In the genomic region with DNA sequence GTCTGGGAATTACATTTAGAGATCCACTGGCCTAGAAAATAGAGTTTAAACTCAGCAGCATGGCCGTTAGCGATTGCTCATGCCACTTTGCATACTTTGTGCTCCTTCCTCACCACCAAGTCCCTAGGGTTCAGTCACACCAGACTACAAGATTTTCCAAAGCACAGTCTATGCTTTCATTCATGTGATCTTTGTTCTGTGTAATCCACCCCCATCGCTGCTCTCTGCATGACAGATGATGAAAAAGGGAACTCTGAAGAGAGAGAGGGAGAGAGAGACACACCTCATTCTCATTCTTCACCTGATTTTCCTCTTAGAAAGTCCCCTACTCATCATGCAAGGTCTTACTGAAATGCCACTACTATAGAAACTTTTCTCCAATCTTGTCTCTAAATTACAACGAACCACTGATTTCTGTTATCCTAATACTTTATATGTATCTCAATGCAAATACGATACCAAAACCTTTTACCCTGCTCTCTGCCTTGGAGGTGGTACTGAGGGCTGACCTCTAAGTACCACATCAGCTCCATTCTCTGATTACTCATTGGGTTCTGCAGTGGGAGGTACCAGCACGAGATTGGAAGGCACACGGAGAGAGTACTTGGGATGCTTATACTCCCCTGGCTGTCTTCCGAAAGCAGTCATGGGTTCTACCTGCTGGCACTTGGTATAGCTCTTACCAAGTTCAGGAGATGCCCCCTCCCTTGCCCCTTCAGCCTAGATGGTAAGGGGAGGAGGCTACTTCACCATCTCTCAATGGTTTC, we compare ENCODE assay signal across 7 cellular contexts. TPM values are rescaled to one million over a fixed set of nuclear protein-coding genes. Genes with fewer than 3 reads are reported as not detected.
DNase-seq lines count a peak whose midpoint lies in the region; ATAC-seq, FAIRE-seq and TF ChIP-seq lines count a peak whose summit lies in the region.

No MANE protein-coding gene starts in this region.

- H3K4me3 Mint-ChIP-seq in T-helper 17 cell (peak overlapping the region; percentile 53), neural crest cell (peak overlapping the region; percentile 44), endodermal cell (no peak overlapping the region)

- H3K36me3 Mint-ChIP-seq in T-helper 17 cell (ENCODE audit: low read depth): no peaks in the 10 kb centered on the region
- H3K36me3 Mint-ChIP-seq in neural crest cell (ENCODE audit: low read depth): peaks cover 3% of the 10 kb centered on the region
- H3K36me3 Mint-ChIP-seq in endodermal cell (ENCODE audit: low read depth): peaks cover 3% of the 10 kb centered on the region

- H3K27me3 ChIP-seq in endodermal cell (ENCODE audit: control insufficient read depth, insufficient read depth, low read length, poor library complexity, severe bottlenecking): no peaks in the 10 kb centered on the region
- no peaks in the 10 kb centered on the region for H3K27me3 ChIP-seq in effector memory CD4-positive, alpha-beta T cell (replicated peaks; ENCODE audit: control insufficient read depth, insufficient read depth, low read length, poor library complexity, severe bottlenecking)

- DNase-seq in T-helper 17 cell (no peak), neural crest cell (ENCODE audit: low read depth, low spot score) (no peak), endodermal cell (no peak), RCC 7860 (ENCODE audit: low spot score) (no peak)
- DNase-seq in effector memory CD4-positive, alpha-beta T cell: no peak

- TF ChIP-seq CTCF in neural crest cell (conservative IDR thresholded peaks at IDR 0.05) (no peak), endodermal cell (conservative IDR thresholded peaks at IDR 0.05) (no peak)

- peaks cover 30% of the 10 kb centered on the region for H3K4me1 Mint-ChIP-seq in T-helper 17 cell
- H3K4me1 Mint-ChIP-seq in neural crest cell: peaks cover 29% of the 10 kb centered on the region
- H3K4me1 Mint-ChIP-seq in endodermal cell: peaks cover 4% of the 10 kb centered on the region

- H3K27me3 Mint-ChIP-seq in T-helper 17 cell: no peaks in the 10 kb centered on the region
- H3K27me3 Mint-ChIP-seq in neural crest cell (ENCODE audit: low read depth): peaks cover 10% of the 10 kb centered on the region
- H3K27me3 Mint-ChIP-seq in endodermal cell (ENCODE audit: insufficient read depth): peaks cover 21% of the 10 kb centered on the region

- H3K9me3 ChIP-seq in T-helper 17 cell (ENCODE audit: control insufficient read depth, low read length, poor library complexity, severe bottlenecking) (no peaks in the 10 kb centered on the region), endodermal cell (ENCODE audit: control insufficient read depth, low read length) (peaks cover 8% of the 10 kb centered on the region)
- H3K9me3 ChIP-seq in effector memory CD4-positive, alpha-beta T cell (ENCODE audit: control insufficient read depth, low read length): no peaks in the 10 kb centered on the region

- H3K27ac ChIP-seq in endodermal cell (ENCODE audit: low read depth, low read length): no peak overlapping the region
- H3K27ac ChIP-seq in effector memory CD4-positive, alpha-beta T cell (ENCODE audit: insufficient read depth, low read length, poor library complexity, severe bottlenecking): no peak overlapping the region

- WGBS in endodermal cell (ENCODE audit: insufficient coverage in 1 of 2, insufficient read length in 1 of 2), 2 experiments: 82 to 90% methylated on average over 6 to 8 of the region's 8 CpGs

- H3K4me3 ChIP-seq in endodermal cell (ENCODE audit: low read length): no peak overlapping the region
- H3K4me3 ChIP-seq in effector memory CD4-positive, alpha-beta T cell (ENCODE audit: insufficient read depth, low read depth, low read length, poor library complexity, severe bottlenecking): no peak overlapping the region

- no peaks in the 10 kb centered on the region for H3K36me3 ChIP-seq in endodermal cell (ENCODE audit: control insufficient read depth, insufficient read depth, low read length)
- peaks cover 9% of the 10 kb centered on the region for H3K36me3 ChIP-seq in effector memory CD4-positive, alpha-beta T cell (ENCODE audit: control insufficient read depth, insufficient read depth, low read length)

- FAIRE-seq in RCC 7860 (lab: Jason Lieb, UNC): no peak

- H3K27ac Mint-ChIP-seq in T-helper 17 cell (peak overlapping the region; percentile 95), neural crest cell (ENCODE audit: unreplicated experiment) (no peak overlapping the region), endodermal cell (no peak overlapping the region)

- H3K4me1 ChIP-seq in endodermal cell (ENCODE audit: control insufficient read depth, insufficient read depth, low read length): no peaks in the 10 kb centered on the region
- peaks cover 7% of the 10 kb centered on the region for H3K4me1 ChIP-seq in effector memory CD4-positive, alpha-beta T cell (ENCODE audit: control insufficient read depth, insufficient read depth, low read length, poor library complexity, severe bottlenecking)

- peaks cover 3% of the 10 kb centered on the region for H3K9me3 Mint-ChIP-seq in neural crest cell
- H3K9me3 Mint-ChIP-seq in endodermal cell: peaks cover 5% of the 10 kb centered on the region

- ATAC-seq in GM19025 (IDR thresholded peaks at IDR 0.05; ENCODE audit: low read depth, unreplicated experiment) (peak; percentile 81), HG02852 (IDR thresholded peaks at IDR 0.05; ENCODE audit: unreplicated experiment) (peak; percentile 83), T-helper 17 cell (peak; percentile 71)

- H3K9ac ChIP-seq in endodermal cell (ENCODE audit: extremely low read depth, low read length, poor library complexity, severe bottlenecking): no peak overlapping the region

RNA-seq across cellular contexts. Expression of gene PARP15, which starts 1.1 kb away (rescaled TPM):
- total RNA-seq in T-helper 17 cell: 10 to 100 TPM; 69.3 to 87.6 TPM
- total RNA-seq in neural crest cell: 0.09 TPM in 1 of 2 replicates, not detected in the other
- under 1 TPM; 0.18 to 0.44 TPM for total RNA-seq in endodermal cell
- not detected for polyA plus RNA-seq in endodermal cell (2013, experiment 1 of 2)
- polyA plus RNA-seq in endodermal cell (2013, experiment 2 of 2): not detected

RNA-seq across cellular contexts. Expression of gene DTX3L, which starts 12.2 kb away (rescaled TPM):
- total RNA-seq in T-helper 17 cell (10 to 100 TPM; 31.3 to 34.0 TPM), neural crest cell (4.9 and 6.3 TPM in 2 replicates), endodermal cell (1 to 10 TPM; 4.9 to 6.6 TPM)
- polyA plus RNA-seq in endodermal cell (2013, experiment 1 of 2): 0.85 TPM
- polyA plus RNA-seq in endodermal cell (2013, experiment 2 of 2): 1.1 TPM

RNA-seq across cellular contexts. Expression of gene PARP9, which starts 12.3 kb away (rescaled TPM):
- total RNA-seq in T-helper 17 cell (10 to 100 TPM; 19.6 to 20.2 TPM), neural crest cell (2.8 and 3.0 TPM in 2 replicates), endodermal cell (1 to 10 TPM; 3.7 to 4.3 TPM)
- 0.96 TPM for polyA plus RNA-seq in endodermal cell (2013, experiment 1 of 2)
- 0.99 TPM for polyA plus RNA-seq in endodermal cell (2013, experiment 2 of 2)

Comparison
In these comparisons a context has a peak if more than half of its experiments do, and no peak if none do; other contexts are left out.
1. RNA of gene PARP15, which starts 1.1 kb away (total RNA-seq): 69.3 to 87.6 TPM in T-helper 17 cell; 0.18 to 0.44 TPM in endodermal cell and 0.09 TPM in neural crest cell; every median in the first group is over 10 times any median in the second.
2. Peak in every context shown above with its lines, with median percentiles within 50 percentile points of each other: ATAC-seq.